8 cellular contexts compared by ENCODE assay signal in genomic region chr2:229922449-229923386, GRCh38. TPM values are rescaled to one million over a fixed set of nuclear protein-coding genes. Genes with fewer than 3 reads are reported as not detected.
DNase-seq lines count a peak whose midpoint lies in the region; ATAC-seq, FAIRE-seq and TF ChIP-seq lines count a peak whose summit lies in the region.

Gene FBXO36, plus strand, starts transcription at chr2:229922503. Its CDS starts 11 bp downstream, at chr2:229922514.

- peak; percentile 56 for FAIRE-seq in GM12892 (lab: Jason Lieb, UNC)
- FAIRE-seq in D721Med (lab: Jason Lieb, UNC) = no peak

- peak; percentile 56 for ATAC-seq in HG02571 (IDR thresholded peaks at IDR 0.05; ENCODE audit: unreplicated experiment)

- in situ Hi-C loops in astrocyte of the spinal cord (cut with HindIII; ENCODE audit: low sequenced_read_pairs) = no loop called here

- TF ChIP-seq CTCF in NB4 (IDR thresholded peaks at IDR 0.05; ENCODE audit: low read depth, low read length) = no peak
- TF ChIP-seq CTCF in astrocyte of the spinal cord (IDR thresholded peaks at IDR 0.05; ENCODE audit: low read depth, low read length) = no peak
- TF ChIP-seq CTCF in D721Med (IDR thresholded peaks at IDR 0.05; ENCODE audit: insufficient read depth, missing control alignments) = no peak

- TF ChIP-seq POLR2A in GM12892 (IDR thresholded peaks at IDR 0.05; ENCODE audit: low read depth, low read length) (no peak), NB4 (IDR thresholded peaks at IDR 0.05; ENCODE audit: extremely low read depth, insufficient read length) (no peak)

- DNase-seq in GM12892 (ENCODE audit: insufficient read length) (peak; percentile 50), NB4 (ENCODE audit: low read depth) (peak; percentile 84), SW480 (ENCODE audit: low spot score) (peak; percentile 82), astrocyte of the spinal cord (ENCODE audit: low read depth, low spot score) (no peak), iPS-NIHi7 (ENCODE audit: extremely low spot score) (peak; percentile 78), D721Med (ENCODE audit: insufficient read length, low spot score) (no peak)
- peak; percentile 77 to 88 for DNase-seq in stimulated activated CD4-positive, alpha-beta T cell treated with anti-CD3 and anti-CD28 coated beads, Interleukin-12 subunit alpha, Interleukin-12 subunit beta, amount 100 ng/mL, for 24 hours (ENCODE audit: low read depth in 2 of 2)

- peak within 1 kb of the TSS; percentile 96 for H3K4me3 ChIP-seq in NB4 (ENCODE audit: low read depth, low read length)
- H3K4me3 ChIP-seq in astrocyte of the spinal cord (ENCODE audit: low read depth, low read length) = peak within 1 kb of the TSS; percentile 92

RNA-seq across cellular contexts. Expression of gene FBXO36, which starts in this region (rescaled TPM):
- polyA plus RNA-seq in GM12892 (2012; ENCODE audit: missing spikeins) = 1.6 TPM

Comparison
In these comparisons a context has a peak if more than half of its experiments do, and no peak if none do; other contexts are left out.
1. DNase-seq: peak in GM12892 (single experiment), NB4 (single experiment), SW480 (single experiment), iPS-NIHi7 (single experiment) and stimulated activated CD4-positive, alpha-beta T cell treated with anti-CD3 and anti-CD28 coated beads, Interleukin-12 subunit alpha, Interleukin-12 subunit beta, amount 100 ng/mL, for 24 hours (2 of 2); none in astrocyte of the spinal cord (single experiment) and D721Med (single experiment).